8 cellular contexts compared by ENCODE assay signal in genomic region chr11:44927174-44927661, GRCh38. TPM values are rescaled to one million over a fixed set of nuclear protein-coding genes. Genes with fewer than 3 reads are reported as not detected.
DNase-seq lines count a peak whose midpoint lies in the region; FAIRE-seq and TF ChIP-seq lines count a peak whose summit lies in the region.

No MANE protein-coding gene starts in this region.

- no peak for FAIRE-seq in bronchial epithelial cell (lab: Jason Lieb, UNC)

- TF ChIP-seq CTCF in GM12872 (IDR thresholded peaks at IDR 0.05; ENCODE audit: insufficient read depth, low read depth, low read length) (peak; percentile 90), WERI-Rb-1 (IDR thresholded peaks at IDR 0.05; ENCODE audit: low read depth, low read length) (peak; percentile 86), bronchial epithelial cell (IDR thresholded peaks at IDR 0.05; ENCODE audit: insufficient read depth, low read length, severe bottlenecking) (peak; percentile 83)

- H3K36me3 ChIP-seq in WERI-Rb-1 (no peaks in the 10 kb centered on the region), bronchial epithelial cell (ENCODE audit: control insufficient read depth, insufficient read depth, low read length) (no peaks in the 10 kb centered on the region)

- no peaks in the 10 kb centered on the region for H3K27me3 ChIP-seq in WERI-Rb-1 (ENCODE audit: insufficient read depth, low read depth, severe bottlenecking)
- H3K27me3 ChIP-seq in bronchial epithelial cell (ENCODE audit: control insufficient read depth, insufficient read depth, low read length): peaks cover 5% of the 10 kb centered on the region

- H3K9me3 ChIP-seq in WERI-Rb-1 (ENCODE audit: severe bottlenecking): no peaks in the 10 kb centered on the region

- DNase-seq in 8988T (peak; percentile 87), NCI-H2029 treated with DMSO at 0.1 percent for 48 hours (lab: John Stamatoyannopoulos, UW) (peak; percentile 35), WERI-Rb-1 (peak; percentile 84), bronchial epithelial cell (ENCODE audit: low read depth) (peak; percentile 41), kidney tubule cell (ENCODE audit: low spot score) (peak; percentile 68), mesenteric fat pad (ENCODE audit: low spot score) (no peak)
- DNase-seq in stimulated activated CD4-positive, alpha-beta T cell treated with anti-CD3 and anti-CD28 coated beads, Interleukin-4, amount 100 ng/mL, for 24 hours: peak; percentile 67

- H3K27ac ChIP-seq in WERI-Rb-1: no peak overlapping the region

- H3K4me3 ChIP-seq in WERI-Rb-1 (ENCODE audit: low read depth, low read length) (no peak overlapping the region), bronchial epithelial cell (ENCODE audit: low read depth, low read length) (no peak overlapping the region)

RNA-seq across cellular contexts. Expression of gene TP53I11, which starts 23.5 kb away (rescaled TPM):
- 1.8 and 4.9 TPM in 2 replicates for total RNA-seq in bronchial epithelial cell
- total RNA-seq in mesenteric fat pad: 133 TPM

Comparison
In these comparisons a context has a peak if more than half of its experiments do, and no peak if none do; other contexts are left out.
1. RNA of gene TP53I11, which starts 23.5 kb away (total RNA-seq): 133 TPM in mesenteric fat pad (single experiment); 1.8 to 4.9 TPM in bronchial epithelial cell; every median in the first group is over 10 times any median in the second.
2. Peak in every context shown above with its lines, with median percentiles within 50 percentile points of each other: CTCF ChIP-seq.